Comparison of ENCODE assay signal across 8 cellular contexts in the genomic region with DNA sequence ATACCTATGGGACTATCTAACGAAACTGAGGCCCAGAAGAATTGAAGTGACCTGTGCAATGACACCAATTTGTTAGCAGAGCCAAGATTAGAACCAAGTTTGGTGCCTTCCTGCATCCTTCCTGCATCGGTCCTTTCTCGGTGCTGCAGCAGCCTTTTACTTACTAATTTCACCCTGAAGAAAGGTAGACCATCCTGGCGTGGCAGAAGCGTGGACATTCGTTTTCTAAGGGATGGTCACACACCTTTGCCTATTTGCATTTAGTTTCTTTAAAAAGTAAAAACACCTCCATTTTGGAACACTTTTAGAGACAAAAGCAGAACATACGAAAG. TPM values are rescaled to one million over a fixed set of nuclear protein-coding genes. Genes with fewer than 3 reads are reported as not detected.
DNase-seq lines count a peak whose midpoint lies in the region; ATAC-seq and TF ChIP-seq lines count a peak whose summit lies in the region.

No MANE protein-coding gene starts in this region.

- peaks cover 49% of the 10 kb centered on the region for H3K79me2 ChIP-seq in PC-3 (ENCODE audit: low read length)

- H2AFZ ChIP-seq in PC-3 (ENCODE audit: low read length) = peak overlapping the region; percentile 92

- peak overlapping the region; percentile 94 to 95 (median 95) for H3K4me3 Mint-ChIP-seq in nephron

- no peaks in the 10 kb centered on the region for H3K9me3 Mint-ChIP-seq in nephron

- peaks cover 26% of the 10 kb centered on the region for H3K36me3 Mint-ChIP-seq in nephron (ENCODE audit: low read depth)

- TF ChIP-seq CTCF in PC-3 (conservative IDR thresholded peaks at IDR 0.05; ENCODE audit: low read depth, low read length) (no peak), nephron (IDR thresholded peaks at IDR 0.05; ENCODE audit: unreplicated experiment in 3 of 3) (no peak)

- H3K9ac ChIP-seq in PC-3 (ENCODE audit: low read length) = peak overlapping the region; percentile 99

- H3K9me3 ChIP-seq in PC-3 (ENCODE audit: low read length) = no peaks in the 10 kb centered on the region
- no peaks in the 10 kb centered on the region for H3K9me3 ChIP-seq in effector memory CD4-positive, alpha-beta T cell (ENCODE audit: control insufficient read depth, low read length)

- intact Hi-C loops in PC-3 (cut with micrococcal nuclease) = loop anchor here (5.0 kb wide), 1 partner anchor 231 kb away; no protein-coding TSS in a partner anchor

- peak overlapping the region; percentile 99 to 100 (median 99) for H3K27ac Mint-ChIP-seq in nephron

- H3K9me2 ChIP-seq in PC-3 (replicated peaks; ENCODE audit: low read length) = no peaks in the 10 kb centered on the region

- DNase-seq in activated T-cell treated with anti-CD3 and anti-CD28 coated beads for 1 hour (ENCODE audit: low read depth) (peak; percentile 3), activated T-cell treated with anti-CD3 and anti-CD28 coated beads for 4 hours (no peak), PC-3 (no peak), 8988T (no peak)
- no peak for DNase-seq in effector memory CD4-positive, alpha-beta T cell
- no peak for DNase-seq in stimulated activated CD4-positive, alpha-beta T cell treated with anti-CD3 and anti-CD28 coated beads, Interleukin-12 subunit alpha, Interleukin-12 subunit beta, amount 100 ng/mL, for 4 hours

- H3K27me3 Mint-ChIP-seq in nephron (ENCODE audit: low read depth) = no peaks in the 10 kb centered on the region

- H4K20me1 ChIP-seq in PC-3 (ENCODE audit: low read length) = no peaks in the 10 kb centered on the region

- H3K27me3 ChIP-seq in PC-3 (ENCODE audit: low read length) = no peaks in the 10 kb centered on the region
- no peaks in the 10 kb centered on the region for H3K27me3 ChIP-seq in effector memory CD4-positive, alpha-beta T cell (replicated peaks; ENCODE audit: control insufficient read depth, insufficient read depth, low read length, poor library complexity, severe bottlenecking)

- peak overlapping the region; percentile 61 for H3K27ac ChIP-seq in PC-3 (ENCODE audit: low read length)
- H3K27ac ChIP-seq in effector memory CD4-positive, alpha-beta T cell (ENCODE audit: insufficient read depth, low read length, poor library complexity, severe bottlenecking) = peak overlapping the region; percentile 89

- peak overlapping the region; percentile 100 for H3K4me3 ChIP-seq in PC-3 (ENCODE audit: low read length)
- peak overlapping the region; percentile 73 for H3K4me3 ChIP-seq in effector memory CD4-positive, alpha-beta T cell (ENCODE audit: insufficient read depth, low read depth, low read length, poor library complexity, severe bottlenecking)

- TSS peak; percentile 97 for BruUV-seq in PC-3 (replicated peaks; lab: Mats Ljungman, UMichigan)

- H3K4me2 ChIP-seq in PC-3 (ENCODE audit: low read length) = peak overlapping the region; percentile 97

- POLR2A ChIA-PET in PC-3 (lab: Charles Lee; ENCODE audit: unreplicated experiment) = no interaction called here

- H3K4me1 Mint-ChIP-seq in nephron = peaks cover 21% of the 10 kb centered on the region

- no peaks in the 10 kb centered on the region for H3F3A ChIP-seq in PC-3 (ENCODE audit: low read length, unreplicated experiment)

- peaks cover 14% of the 10 kb centered on the region; the same call in 1 of the 2 replicates for H3K36me3 ChIP-seq in PC-3 (ENCODE audit: low read depth, low read length)
- no peaks in the 10 kb centered on the region for H3K36me3 ChIP-seq in effector memory CD4-positive, alpha-beta T cell (ENCODE audit: control insufficient read depth, insufficient read depth, low read length)

- CTCF ChIA-PET in PC-3 (lab: Charles Lee) = no interaction called here

- ATAC-seq in PC-3 (no peak), HG03571 (IDR thresholded peaks at IDR 0.05; ENCODE audit: unreplicated experiment) (no peak)

- peaks cover 21% of the 10 kb centered on the region; the same call in 1 of the 2 replicates for H3K4me1 ChIP-seq in PC-3 (ENCODE audit: insufficient read depth, low read length)
- H3K4me1 ChIP-seq in effector memory CD4-positive, alpha-beta T cell (ENCODE audit: control insufficient read depth, insufficient read depth, low read length, poor library complexity, severe bottlenecking) = peaks cover 17% of the 10 kb centered on the region

RNA-seq across cellular contexts. Expression of a gene that starts 0.7 kb away (rescaled TPM):
- total RNA-seq in PC-3 (2014; rRNA removed) = 41.2 and 55.1 TPM in 2 replicates

RNA-seq across cellular contexts. Expression of a gene that starts 41.3 kb away (rescaled TPM):
- not detected in 2 replicates for total RNA-seq in PC-3 (2014; rRNA removed)
